Comparison of ENCODE assay signal across 1 cellular context in the genomic region with DNA sequence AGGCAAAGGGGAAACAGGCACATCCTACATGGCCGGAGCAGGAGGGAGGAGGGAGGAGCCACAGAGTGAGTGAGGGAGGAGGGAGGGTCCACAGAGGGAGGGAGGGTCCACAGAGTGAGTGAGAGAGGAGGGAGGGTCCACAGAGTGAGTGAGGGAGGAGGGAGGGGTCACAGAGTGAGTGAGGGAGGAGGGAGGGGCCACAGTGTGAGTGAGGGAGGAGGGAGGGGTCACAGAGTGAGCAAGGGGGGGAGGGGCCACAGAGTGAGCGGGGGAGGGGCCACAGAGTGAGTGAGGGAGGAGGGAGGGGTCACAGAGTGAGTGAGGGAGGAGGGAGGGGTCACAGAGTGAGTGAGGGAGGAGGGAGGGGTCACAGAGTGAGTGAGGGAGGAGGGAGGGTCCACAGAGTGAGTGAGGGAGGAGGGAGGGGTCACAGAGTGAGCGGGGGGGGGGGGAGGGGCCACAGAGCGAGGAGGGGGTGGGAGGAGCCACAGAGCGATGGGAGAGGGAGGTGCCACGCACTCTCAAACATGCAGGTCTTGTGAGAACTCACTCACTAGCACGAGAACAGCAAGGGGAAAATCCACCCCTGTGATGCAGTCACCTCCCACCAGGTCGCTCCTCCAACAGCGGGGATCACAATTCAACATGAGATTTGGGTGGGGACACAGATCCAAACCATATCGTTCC.
A peak's percentile ranks its signal among the peaks of the same experiment; 100 is the strongest.
TF ChIP-seq lines count a peak whose summit lies in the region.

No MANE protein-coding gene starts in this region.

TF ChIP-seq in HepG2, 621 proteins besides CTCF, POLR2A, EP300 and RAD21:
- peak; percentile 42; the same call in 1 of the 2 replicates for TF ChIP-seq ZNF263 (CRISPR knock-in tag; IDR thresholded peaks at IDR 0.05)
